In the genomic region with DNA sequence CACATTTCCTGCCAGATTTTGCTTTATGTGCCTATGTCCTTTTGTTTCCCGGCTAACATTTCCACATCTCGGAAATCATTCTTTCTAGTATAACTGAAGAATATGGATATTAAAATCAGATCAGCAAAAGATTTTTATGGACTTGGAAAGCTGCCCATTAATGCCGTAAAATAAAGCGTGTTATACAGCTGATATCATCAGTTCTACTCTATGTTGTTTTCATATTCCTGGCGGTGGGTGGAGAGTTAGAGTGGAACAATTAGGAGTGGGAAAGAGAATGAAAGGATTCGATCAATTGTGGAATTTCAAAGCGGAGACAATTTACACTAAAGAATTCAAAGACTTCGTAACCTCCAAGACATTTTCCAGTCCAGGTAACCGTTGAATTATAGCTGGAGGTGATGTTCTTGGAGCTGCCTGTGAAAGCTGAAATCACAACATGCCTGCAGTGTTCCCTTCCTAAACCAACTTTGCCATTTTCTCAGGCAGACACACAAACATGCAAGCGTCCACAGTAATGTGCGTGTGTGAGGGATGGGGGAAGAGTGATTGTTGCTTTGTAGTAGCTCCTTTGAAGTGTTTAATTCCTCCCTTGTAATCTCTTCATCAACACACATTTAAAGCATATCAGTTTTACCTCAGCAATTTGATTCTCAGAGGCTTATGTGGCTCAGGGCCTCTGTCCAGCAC, we compare ENCODE assay signal across 1 cellular context.
TF ChIP-seq lines count a peak whose summit lies in the region.

No MANE protein-coding gene starts in this region.

TF ChIP-seq in HEK293, 187 proteins besides CTCF, POLR2A, EP300 and RAD21 (continued from another document):
- TF ChIP-seq, protein P1, sequence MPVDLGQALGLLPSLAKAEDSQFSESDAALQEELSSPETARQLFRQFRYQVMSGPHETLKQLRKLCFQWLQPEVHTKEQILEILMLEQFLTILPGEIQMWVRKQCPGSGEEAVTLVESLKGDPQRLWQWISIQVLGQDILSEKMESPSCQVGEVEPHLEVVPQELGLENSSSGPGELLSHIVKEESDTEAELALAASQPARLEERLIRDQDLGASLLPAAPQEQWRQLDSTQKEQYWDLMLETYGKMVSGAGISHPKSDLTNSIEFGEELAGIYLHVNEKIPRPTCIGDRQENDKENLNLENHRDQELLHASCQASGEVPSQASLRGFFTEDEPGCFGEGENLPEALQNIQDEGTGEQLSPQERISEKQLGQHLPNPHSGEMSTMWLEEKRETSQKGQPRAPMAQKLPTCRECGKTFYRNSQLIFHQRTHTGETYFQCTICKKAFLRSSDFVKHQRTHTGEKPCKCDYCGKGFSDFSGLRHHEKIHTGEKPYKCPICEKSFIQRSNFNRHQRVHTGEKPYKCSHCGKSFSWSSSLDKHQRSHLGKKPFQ (tag by site-specific recombination; IDR thresholded peaks at IDR 0.05): no peak
- TF ChIP-seq SP2 (tag by site-specific recombination; IDR thresholded peaks at IDR 0.05): no peak
- TF ChIP-seq, protein P2, sequence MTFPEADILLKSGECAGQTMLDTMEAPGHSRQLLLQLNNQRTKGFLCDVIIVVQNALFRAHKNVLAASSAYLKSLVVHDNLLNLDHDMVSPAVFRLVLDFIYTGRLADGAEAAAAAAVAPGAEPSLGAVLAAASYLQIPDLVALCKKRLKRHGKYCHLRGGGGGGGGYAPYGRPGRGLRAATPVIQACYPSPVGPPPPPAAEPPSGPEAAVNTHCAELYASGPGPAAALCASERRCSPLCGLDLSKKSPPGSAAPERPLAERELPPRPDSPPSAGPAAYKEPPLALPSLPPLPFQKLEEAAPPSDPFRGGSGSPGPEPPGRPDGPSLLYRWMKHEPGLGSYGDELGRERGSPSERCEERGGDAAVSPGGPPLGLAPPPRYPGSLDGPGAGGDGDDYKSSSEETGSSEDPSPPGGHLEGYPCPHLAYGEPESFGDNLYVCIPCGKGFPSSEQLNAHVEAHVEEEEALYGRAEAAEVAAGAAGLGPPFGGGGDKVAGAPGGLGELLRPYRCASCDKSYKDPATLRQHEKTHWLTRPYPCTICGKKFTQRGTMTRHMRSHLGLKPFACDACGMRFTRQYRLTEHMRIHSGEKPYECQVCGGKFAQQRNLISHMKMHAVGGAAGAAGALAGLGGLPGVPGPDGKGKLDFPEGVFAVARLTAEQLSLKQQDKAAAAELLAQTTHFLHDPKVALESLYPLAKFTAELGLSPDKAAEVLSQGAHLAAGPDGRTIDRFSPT (tag by site-specific recombination; IDR thresholded peaks at IDR 0.05): no peak
